ENCODE assay signal across 14 cellular contexts in genomic region chr16:75576384-75576811, GRCh38. TPM values are rescaled to one million over a fixed set of nuclear protein-coding genes. Genes with fewer than 3 reads are reported as not detected.
DNase-seq lines count a peak whose midpoint lies in the region; ATAC-seq and TF ChIP-seq lines count a peak whose summit lies in the region.
"Had no signal": no experiment of that assay in that cellular context is flagged by ENCODE, and none has a peak within 500 bp of the region (broad histone marks: within the 10 kb centered on the region; RNA-seq: fewer than 3 reads in every experiment).

No MANE protein-coding gene starts in this region.

- H3K27me3 ChIP-seq in vagina = no peaks in the 10 kb centered on the region
- H3K27me3 ChIP-seq: testis had no signal

- ATAC-seq in activated CD4-positive, alpha-beta T cell treated with anti-CD3 and anti-CD28 coated beads for 36 hours = peak; percentile 60
- peak; percentile 50 for ATAC-seq in HG02571 (IDR thresholded peaks at IDR 0.05; ENCODE audit: unreplicated experiment)
- peak; percentile 48 for ATAC-seq in HG03520 (IDR thresholded peaks at IDR 0.05; ENCODE audit: unreplicated experiment)
- ATAC-seq in HG02970 (IDR thresholded peaks at IDR 0.05; ENCODE audit: low FRiP score, unreplicated experiment) = no peak
- ATAC-seq: left lobe of liver had no signal

- H3K27ac ChIP-seq in vagina = no peak overlapping the region
- H3K27ac ChIP-seq: testis had no signal

- no peaks in the 10 kb centered on the region for H3K27me3 Mint-ChIP-seq in activated CD4-positive, alpha-beta T cell treated with anti-CD3 and anti-CD28 coated beads for 36 hours
- no peaks in the 10 kb centered on the region for H3K27me3 Mint-ChIP-seq in activated CD4-positive, alpha-beta T cell treated with anti-CD3 and anti-CD28 coated beads, Interleukin-2, amount 10 ng/mL, durations not matched to agents 24 days and 14 days

- no peak overlapping the region for H3K4me3 ChIP-seq in vagina
- H3K4me3 ChIP-seq: testis had no signal

- POLR2A ChIA-PET in activated CD4-positive, alpha-beta T cell treated with anti-CD3 and anti-CD28 coated beads for 36 hours (lab: Charles Lee) = no interaction called here

- intact Hi-C loops in activated CD4-positive, alpha-beta T cell treated with anti-CD3 and anti-CD28 coated beads for 36 hours (cut with DNase I, micrococcal nuclease) = no loop called here
- intact Hi-C loops in activated CD4-positive, alpha-beta T cell treated with anti-CD3 and anti-CD28 coated beads, Interleukin-2, amount 10 ng/mL, durations not matched to agents 24 days and 14 days (cut with micrococcal nuclease) = no loop called here
- intact Hi-C loops in vagina (cut with DNase I) = no loop called here

- CTCF ChIA-PET in activated CD4-positive, alpha-beta T cell treated with anti-CD3 and anti-CD28 coated beads for 36 hours (lab: Charles Lee) = interaction anchor here (0.6 to 1.7 kb wide), 5 partner anchors 9 to 60 kb away, joined by 3 to 5 read pairs (median 3); no protein-coding TSS in a partner anchor

- no peaks in the 10 kb centered on the region for H3K9me3 ChIP-seq in vagina
- H3K9me3 ChIP-seq: testis had no signal

- DNase-seq in activated CD4-positive, alpha-beta T cell treated with anti-CD3 and anti-CD28 coated beads for 36 hours = no peak
- no peak for DNase-seq in activated CD4-positive, alpha-beta T cell treated with anti-CD3 and anti-CD28 coated beads, Interleukin-2, amount 10 ng/mL, durations not matched to agents 24 days and 14 days
- DNase-seq in putamen (ENCODE audit: low spot score) (peak; percentile 84), NCI-H2171 treated with DMSO at 0.1 percent for 48 hours (lab: John Stamatoyannopoulos, UW) (no peak), vagina (ENCODE audit: extremely low spot score in 2 of 2) (no peak)
- DNase-seq: activated naive CD4-positive, alpha-beta T cell treated with Interleukin-2 at 50 U/mL for 16 hours; NCI-H2081; stimulated activated CD4-positive, alpha-beta T cell treated with anti-CD3 and anti-CD28 coated beads, Interleukin-2, amount 100 ng/mL, for 24 hours; testis had no signal

- H3K4me3 Mint-ChIP-seq in activated CD4-positive, alpha-beta T cell treated with anti-CD3 and anti-CD28 coated beads for 36 hours = no peak overlapping the region
- no peak overlapping the region for H3K4me3 Mint-ChIP-seq in activated CD4-positive, alpha-beta T cell treated with anti-CD3 and anti-CD28 coated beads, Interleukin-2, amount 10 ng/mL, durations not matched to agents 24 days and 14 days

- peaks cover 0 to 78% of the 10 kb centered on the region in 2 donors for H3K36me3 ChIP-seq in vagina

- peaks cover 26% of the 10 kb centered on the region for H3K4me1 Mint-ChIP-seq in activated CD4-positive, alpha-beta T cell treated with anti-CD3 and anti-CD28 coated beads for 36 hours
- H3K4me1 Mint-ChIP-seq in activated CD4-positive, alpha-beta T cell treated with anti-CD3 and anti-CD28 coated beads, Interleukin-2, amount 10 ng/mL, durations not matched to agents 24 days and 14 days = peaks cover 8% of the 10 kb centered on the region

- H3K36me3 Mint-ChIP-seq in activated CD4-positive, alpha-beta T cell treated with anti-CD3 and anti-CD28 coated beads for 36 hours (ENCODE audit: low read depth) = peaks cover 34% of the 10 kb centered on the region
- peaks cover 47% of the 10 kb centered on the region for H3K36me3 Mint-ChIP-seq in activated CD4-positive, alpha-beta T cell treated with anti-CD3 and anti-CD28 coated beads, Interleukin-2, amount 10 ng/mL, durations not matched to agents 24 days and 14 days (ENCODE audit: low read depth)

- peaks cover 11% of the 10 kb centered on the region for H3K4me1 ChIP-seq in vagina
- H3K4me1 ChIP-seq: testis had no signal

- no peaks in the 10 kb centered on the region for H3K9me3 Mint-ChIP-seq in activated CD4-positive, alpha-beta T cell treated with anti-CD3 and anti-CD28 coated beads for 36 hours (ENCODE audit: low read depth)
- H3K9me3 Mint-ChIP-seq in activated CD4-positive, alpha-beta T cell treated with anti-CD3 and anti-CD28 coated beads, Interleukin-2, amount 10 ng/mL, durations not matched to agents 24 days and 14 days = no peaks in the 10 kb centered on the region

- peak overlapping the region; percentile 23 for H3K27ac Mint-ChIP-seq in activated CD4-positive, alpha-beta T cell treated with anti-CD3 and anti-CD28 coated beads for 36 hours
- H3K27ac Mint-ChIP-seq in activated CD4-positive, alpha-beta T cell treated with anti-CD3 and anti-CD28 coated beads, Interleukin-2, amount 10 ng/mL, durations not matched to agents 24 days and 14 days = no peak overlapping the region

- TF ChIP-seq POLR2A in vagina (IDR thresholded peaks at IDR 0.05) = no peak

- no peak for TF ChIP-seq CTCF in vagina (IDR thresholded peaks at IDR 0.05)

RNA-seq across cellular contexts. Expression of gene GABARAPL2, which starts 10.2 kb away (rescaled TPM):
- 10 to 100 TPM; 31.9 to 58.0 TPM for total RNA-seq in activated CD4-positive, alpha-beta T cell treated with anti-CD3 and anti-CD28 coated beads for 36 hours
- 69.9 and 70.4 TPM in 2 replicates for total RNA-seq in activated CD4-positive, alpha-beta T cell treated with anti-CD3 and anti-CD28 coated beads, Interleukin-2, amount 10 ng/mL, durations not matched to agents 24 days and 14 days
- 86.4 TPM for total RNA-seq in vagina

RNA-seq across cellular contexts. Expression of gene TMEM231, which starts 20.3 kb away (rescaled TPM):
- 1 to 10 TPM; 3.6 to 4.1 TPM for total RNA-seq in activated CD4-positive, alpha-beta T cell treated with anti-CD3 and anti-CD28 coated beads for 36 hours
- 4.0 and 4.4 TPM in 2 replicates for total RNA-seq in activated CD4-positive, alpha-beta T cell treated with anti-CD3 and anti-CD28 coated beads, Interleukin-2, amount 10 ng/mL, durations not matched to agents 24 days and 14 days
- total RNA-seq in vagina = 6.9 TPM

RNA-seq across cellular contexts. Expression of gene CHST5, which starts 40.5 kb away (rescaled TPM):
- under 1 TPM; 0.40 to 0.41 TPM for total RNA-seq in activated CD4-positive, alpha-beta T cell treated with anti-CD3 and anti-CD28 coated beads for 36 hours
- total RNA-seq in activated CD4-positive, alpha-beta T cell treated with anti-CD3 and anti-CD28 coated beads, Interleukin-2, amount 10 ng/mL, durations not matched to agents 24 days and 14 days = 0.09 TPM in 1 of 2 replicates, not detected in the other
- not detected for total RNA-seq in vagina
- total RNA-seq: dermis microvascular lymphatic vessel endothelial cell, left lobe of liver had no signal

RNA-seq across cellular contexts. Expression of gene ADAT1, which starts 46.7 kb away (rescaled TPM):
- total RNA-seq in activated CD4-positive, alpha-beta T cell treated with anti-CD3 and anti-CD28 coated beads for 36 hours = 10 to 100 TPM; 48.3 to 55.7 TPM
- 58.6 and 64.4 TPM in 2 replicates for total RNA-seq in activated CD4-positive, alpha-beta T cell treated with anti-CD3 and anti-CD28 coated beads, Interleukin-2, amount 10 ng/mL, durations not matched to agents 24 days and 14 days
- total RNA-seq in vagina = 44.4 TPM
